ENCODE assay signal across 12 cellular contexts in genomic region chr3:104629038-104629437, GRCh38.
A peak's percentile ranks its signal among the peaks of the same experiment; 100 is the strongest.
DNase-seq lines count a peak whose midpoint lies in the region; TF ChIP-seq lines count a peak whose summit lies in the region.
"Had no signal": no experiment of that assay in that cellular context is flagged by ENCODE, and none has a peak within 500 bp of the region (broad histone marks: within the 10 kb centered on the region; RNA-seq: fewer than 3 reads in every experiment).

No MANE protein-coding gene starts in this region.

- BruUV-seq in Caco-2 (replicated peaks; lab: Mats Ljungman, UMichigan): no TSS peak

- H3K9me3 Mint-ChIP-seq in progenitor cell of endocrine pancreas (ENCODE audit: low read depth) (peaks cover 4% of the 10 kb centered on the region), Caco-2 (ENCODE audit: unreplicated experiment) (peaks cover 10% of the 10 kb centered on the region)

- TF ChIP-seq CTCF in astrocyte of the cerebellum (IDR thresholded peaks at IDR 0.05; ENCODE audit: low read depth, low read length, missing control alignments) (no peak), progenitor cell of endocrine pancreas (IDR thresholded peaks at IDR 0.05; ENCODE audit: unreplicated experiment) (no peak), Caco-2 (IDR thresholded peaks at IDR 0.05; ENCODE audit: insufficient read depth in 1 of 2, low read depth in 1 of 2, low read length in 1 of 2, severe bottlenecking in 1 of 2, unreplicated experiment in 1 of 2) (no peak)

- H3K4me1 Mint-ChIP-seq in progenitor cell of endocrine pancreas (ENCODE audit: low read depth): no peaks in the 10 kb centered on the region
- H3K4me1 Mint-ChIP-seq in Caco-2 (ENCODE audit: low read depth, unreplicated experiment): no peaks in the 10 kb centered on the region

- in situ Hi-C loops in ACHN (cut with HindIII; ENCODE audit: low pct_ligation_motif_present, low pct_unique_long_range_greater_than_20kb, low sequenced_read_pairs): no loop called here
- in situ Hi-C loops in astrocyte of the cerebellum (cut with HindIII; ENCODE audit: low sequenced_read_pairs): loop anchor here (25.0 kb wide), 1 partner anchor 733 kb away; the partner anchor contains the start of gene ALCAM

- H3K9me3 ChIP-seq in SJCRH30 (replicated peaks): no peaks in the 10 kb centered on the region
- H3K9me3 ChIP-seq in Caco-2: no peaks in the 10 kb centered on the region

- DNase-seq in ACHN: peak; percentile 64
- peak; percentile 72 for DNase-seq in HS-27A (ENCODE audit: low read depth)
- peak; percentile 61 for DNase-seq in astrocyte of the cerebellum (ENCODE audit: low read depth)
- DNase-seq in glomerular visceral epithelial cell (ENCODE audit: extremely low spot score): peak; percentile 53
- no peak for DNase-seq in progenitor cell of endocrine pancreas (ENCODE audit: low spot score, unreplicated experiment)
- no peak for DNase-seq in SJCRH30
- DNase-seq in Caco-2: no peak
- DNase-seq in NCI-H748 (lab: John Stamatoyannopoulos, UW; ENCODE audit: unreplicated experiment): no peak
- DNase-seq: DND-41, NCI-H2029, T-helper 1 cell had no signal

- H3K4me3 ChIP-seq in astrocyte of the cerebellum (ENCODE audit: low read depth, low read length) (no peak overlapping the region), SJCRH30 (no peak overlapping the region), Caco-2 (ENCODE audit: low read depth, low read length) (no peak overlapping the region)

- no peak overlapping the region for H3K4me3 Mint-ChIP-seq in progenitor cell of endocrine pancreas (ENCODE audit: low read depth)
- no peak overlapping the region for H3K4me3 Mint-ChIP-seq in Caco-2 (ENCODE audit: unreplicated experiment)

- no peaks in the 10 kb centered on the region for H3K36me3 Mint-ChIP-seq in progenitor cell of endocrine pancreas (ENCODE audit: insufficient read depth)
- H3K36me3 Mint-ChIP-seq in Caco-2 (ENCODE audit: insufficient read depth, unreplicated experiment): no peaks in the 10 kb centered on the region

- H3K27me3 ChIP-seq in SJCRH30 (no peaks in the 10 kb centered on the region), Caco-2 (replicated peaks; ENCODE audit: control insufficient read depth, insufficient read depth, low read length) (no peaks in the 10 kb centered on the region)

- CTCF ChIA-PET in Caco-2 (lab: Charles Lee): no interaction called here

- H3K27ac ChIP-seq in SJCRH30: no peak overlapping the region
- H3K27ac ChIP-seq: KMS-11 had no signal

- intact Hi-C loops in Caco-2 (cut with micrococcal nuclease; ENCODE audit: unreplicated experiment): loop anchor here (10.0 kb wide), 1 partner anchor 736 kb away; the partner anchor contains the start of gene ALCAM

- H3K36me3 ChIP-seq in SJCRH30 (no peaks in the 10 kb centered on the region), Caco-2 (ENCODE audit: control insufficient read depth, insufficient read depth, low read length) (no peaks in the 10 kb centered on the region)

- POLR2A ChIA-PET in Caco-2 (lab: Charles Lee): no interaction called here

- H3K27ac Mint-ChIP-seq in progenitor cell of endocrine pancreas (no peak overlapping the region), Caco-2 (ENCODE audit: unreplicated experiment) (no peak overlapping the region)

- H3K27me3 Mint-ChIP-seq in progenitor cell of endocrine pancreas (no peaks in the 10 kb centered on the region), Caco-2 (ENCODE audit: insufficient read depth, unreplicated experiment) (no peaks in the 10 kb centered on the region)

- H3K4me1 ChIP-seq in SJCRH30 (no peaks in the 10 kb centered on the region), Caco-2 (no peaks in the 10 kb centered on the region)

Comparison
In these comparisons a context has a peak if more than half of its experiments do, and no peak if none do; other contexts are left out.
1. DNase-seq: peak in ACHN (single experiment), HS-27A (single experiment), astrocyte of the cerebellum (single experiment) and glomerular visceral epithelial cell (single experiment); none in progenitor cell of endocrine pancreas (single experiment), SJCRH30 (0 of 2), Caco-2 (0 of 2) and NCI-H748 (single experiment).